9 cellular contexts compared by ENCODE assay signal in genomic region chr5:180873628-180874520, GRCh38. TPM values are rescaled to one million over a fixed set of nuclear protein-coding genes. Genes with fewer than 3 reads are reported as not detected.
DNase-seq lines count a peak whose midpoint lies in the region; ATAC-seq and TF ChIP-seq lines count a peak whose summit lies in the region.
"Had no signal": no experiment of that assay in that cellular context is flagged by ENCODE, and none has a peak within 500 bp of the region (broad histone marks: within the 10 kb centered on the region; RNA-seq: fewer than 3 reads in every experiment).

No MANE protein-coding gene starts in this region.

- H3K4me1 ChIP-seq in HAP-1: peaks cover under 1% of the 10 kb centered on the region; the same call in 1 of the 2 replicates

- intact Hi-C loops in lower leg skin (cut with DNase I; ENCODE audit: low total_unique reads): no loop called here

- no peaks in the 10 kb centered on the region for H3K36me3 ChIP-seq in HAP-1 (replicated peaks)

- DNase-seq in DMS 273 (lab: John Stamatoyannopoulos, UW; ENCODE audit: unreplicated experiment) (peak; percentile 67), UCSD-AML1 (lab: John Stamatoyannopoulos, UW; ENCODE audit: unreplicated experiment) (peak; percentile 53), lower leg skin (ENCODE audit: low spot score in 2 of 2) (peak; percentile 47 to 81), HAP-1 (ENCODE audit: low spot score in 2 of 2) (no peak), medulla oblongata (ENCODE audit: extremely low spot score) (no peak), globus pallidus (ENCODE audit: low spot score) (no peak)
- DNase-seq: NCI-H2107 had no signal

- peak; percentile 76 for ATAC-seq in HG03095 (IDR thresholded peaks at IDR 0.05; ENCODE audit: unreplicated experiment)
- no peak for ATAC-seq in GM18907 (IDR thresholded peaks at IDR 0.05; ENCODE audit: unreplicated experiment)

- no peaks in the 10 kb centered on the region for H3K9me3 ChIP-seq in HAP-1

- in situ Hi-C loops in HAP-1 (cut with MboI; ENCODE audit: low sequenced_read_pairs): no loop called here

- 40 to 62% methylated on average over 13 of the region's 13 CpGs for WGBS in lower leg skin, 2 donors

- no peak for TF ChIP-seq CTCF in lower leg skin (IDR thresholded peaks at IDR 0.05)

- H3K4me3 ChIP-seq in lower leg skin (ENCODE audit: low read depth, poor library complexity, severe bottlenecking) (no peak overlapping the region), HAP-1 (no peak overlapping the region)

- no peak for TF ChIP-seq POLR2A in lower leg skin (IDR thresholded peaks at IDR 0.05)

- H3K27me3 ChIP-seq in HAP-1 (ENCODE audit: low read depth): no peaks in the 10 kb centered on the region

RNA-seq across cellular contexts. Expression of gene ZFP62, which starts 12.8 kb away (rescaled TPM):
- total RNA-seq in lower leg skin: 10 to 100 TPM; 14.5 to 35.8 (median 31.1) TPM

RNA-seq across cellular contexts. Expression of gene BTNL8, which starts 25.1 kb away (rescaled TPM):
- under 1 TPM in 2 of 4 donors, not detected in 2; 0.26 to 0.44 TPM for total RNA-seq in lower leg skin

Comparison
In these comparisons a context has a peak if more than half of its experiments do, and no peak if none do; other contexts are left out.
1. DNase-seq: peak in DMS 273 (single experiment), UCSD-AML1 (single experiment) and lower leg skin (2 of 2); none in HAP-1 (0 of 2), medulla oblongata (single experiment) and globus pallidus (single experiment).